In the genomic region with DNA sequence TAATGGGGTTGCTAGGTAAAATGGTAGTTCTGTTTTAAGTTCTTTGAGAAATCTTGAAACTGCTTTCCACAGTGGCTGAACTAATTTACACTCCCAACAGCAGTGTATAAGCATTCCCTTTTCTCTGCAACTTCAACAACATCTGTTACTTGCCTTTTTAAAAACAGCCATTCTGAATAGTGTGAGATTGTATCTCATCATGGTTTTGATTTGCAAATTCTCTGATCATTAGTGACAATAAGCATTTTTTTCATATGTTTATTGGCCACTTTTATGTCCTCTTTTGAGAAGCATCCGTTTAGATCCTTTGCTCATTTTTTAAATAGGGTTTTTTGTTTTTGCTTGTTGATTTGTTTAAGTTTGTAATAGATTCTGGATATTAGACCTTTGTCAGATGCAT, we compare ENCODE assay signal across 6 cellular contexts.
"Had no signal": no experiment of that assay in that cellular context is flagged by ENCODE, and none has a peak within 500 bp of the region (broad histone marks: within the 10 kb centered on the region; RNA-seq: fewer than 3 reads in every experiment).

No MANE protein-coding gene starts in this region.

- H3K27ac Mint-ChIP-seq: H9 had no signal

- ATAC-seq: K562 had no signal

- H3K9me3 Mint-ChIP-seq: H9 had no signal

- H3K4me3 ChIP-seq: GM23248, K562 had no signal

- H2AFZ ChIP-seq: GM23248 had no signal

- H3K4me3 Mint-ChIP-seq: H9 had no signal

- H3K27ac ChIP-seq: GM23248 had no signal

- H3K9ac ChIP-seq: GM23248 had no signal

- DNase-seq: GM23248, H9, HCEC 1CT, IMR-90, KG1 had no signal
